18 cellular contexts compared by ENCODE assay signal in the genomic region with DNA sequence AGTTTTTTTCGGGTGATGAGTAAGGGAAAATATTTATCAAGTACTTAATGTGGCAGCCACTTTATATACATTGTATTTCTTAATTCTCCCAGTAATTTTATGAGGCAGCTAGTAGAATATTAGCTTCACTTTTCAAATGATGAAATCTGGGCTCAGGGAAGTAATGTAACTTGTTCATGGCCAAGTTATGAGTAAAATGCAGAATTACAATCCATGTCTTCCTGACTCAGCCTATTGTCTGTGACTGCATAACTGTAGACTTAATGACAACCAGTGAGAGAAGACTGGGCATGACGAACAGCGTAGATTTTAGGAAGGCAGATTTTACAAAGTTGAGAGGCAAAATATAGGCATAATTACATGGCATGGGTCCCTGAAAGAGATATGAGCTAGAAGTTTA.
"Had no signal": no experiment of that assay in that cellular context is flagged by ENCODE, and none has a peak within 500 bp of the region (broad histone marks: within the 10 kb centered on the region; RNA-seq: fewer than 3 reads in every experiment).

No MANE protein-coding gene starts in this region.

- H3K9me3 ChIP-seq: ascending aorta, transverse colon had no signal

- DNase-seq: activated CD4-positive, alpha-beta T cell treated with anti-CD3 and anti-CD28 coated beads, Interleukin-2, amount 50 U/mL, for 1 hour; activated CD8-positive, alpha-beta memory T cell treated with anti-CD3 and anti-CD28 coated beads for 24 hours; activated naive CD4-positive, alpha-beta T cell; activated naive CD8-positive, alpha-beta T cell treated with anti-CD3 and anti-CD28 coated beads, Interleukin-2, amount 10 ng/mL, durations not matched to agents 7 days and 5 days; dermis blood vessel endothelial cell; hippocampal formation; kidney; left ventricle myocardium superior; mesendoderm; nucleus accumbens; posterior cingulate gyrus; stimulated activated CD4-positive, alpha-beta T cell treated with anti-CD3 and anti-CD28 coated beads, Interleukin-15, amount 100 ng/mL, for 24 hours; stimulated activated CD4-positive, alpha-beta T cell treated with anti-CD3 and anti-CD28 coated beads, Interleukin-4, amount 100 ng/mL, for 24 hours; stimulated activated naive CD4-positive, alpha-beta T cell; substantia nigra; transverse colon had no signal

- H3K4me3 ChIP-seq: ascending aorta, transverse colon had no signal

- H3K36me3 ChIP-seq: ascending aorta, transverse colon had no signal

- H3K27ac ChIP-seq: ascending aorta, transverse colon had no signal

- H3K9me3 Mint-ChIP-seq: activated naive CD8-positive, alpha-beta T cell treated with anti-CD3 and anti-CD28 coated beads, Interleukin-2, amount 10 ng/mL, durations not matched to agents 7 days and 5 days; nephron had no signal

- H3K4me3 Mint-ChIP-seq: activated naive CD8-positive, alpha-beta T cell treated with anti-CD3 and anti-CD28 coated beads, Interleukin-2, amount 10 ng/mL, durations not matched to agents 7 days and 5 days; nephron had no signal

- H3K4me1 Mint-ChIP-seq: activated naive CD8-positive, alpha-beta T cell treated with anti-CD3 and anti-CD28 coated beads, Interleukin-2, amount 10 ng/mL, durations not matched to agents 7 days and 5 days had no signal

- H3K4me1 ChIP-seq: ascending aorta, transverse colon had no signal

- H3K27me3 ChIP-seq: ascending aorta, transverse colon had no signal

- H3K36me3 Mint-ChIP-seq: activated naive CD8-positive, alpha-beta T cell treated with anti-CD3 and anti-CD28 coated beads, Interleukin-2, amount 10 ng/mL, durations not matched to agents 7 days and 5 days had no signal

- H3K27ac Mint-ChIP-seq: activated naive CD8-positive, alpha-beta T cell treated with anti-CD3 and anti-CD28 coated beads, Interleukin-2, amount 10 ng/mL, durations not matched to agents 7 days and 5 days; nephron had no signal
